ENCODE assay signal across 17 cellular contexts in the genomic region with DNA sequence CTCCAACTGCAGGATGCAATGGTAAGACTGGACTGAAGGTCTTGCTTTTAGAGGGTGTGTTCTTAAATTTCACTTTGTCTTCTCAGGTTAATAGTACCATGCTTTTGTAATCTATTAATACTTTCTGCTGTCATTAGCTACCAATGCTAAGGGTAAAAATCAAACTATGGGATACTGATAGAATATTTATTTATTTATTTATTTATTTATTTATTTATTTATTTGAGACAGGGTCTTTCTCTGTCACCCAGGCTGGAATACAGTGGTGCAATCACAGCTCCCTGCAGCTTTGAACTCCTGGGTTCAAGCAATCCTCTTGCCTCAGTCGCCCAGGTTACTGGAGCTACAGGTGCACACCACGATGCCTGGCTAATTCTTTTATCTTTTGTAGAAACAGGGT.
"Had no signal": no experiment of that assay in that cellular context is flagged by ENCODE, and none has a peak within 500 bp of the region (broad histone marks: within the 10 kb centered on the region; RNA-seq: fewer than 3 reads in every experiment).

No MANE protein-coding gene starts in this region.

- H3K27ac Mint-ChIP-seq: activated CD8-positive, alpha-beta T cell treated with anti-CD3 and anti-CD28 coated beads, Interleukin-2, amount 10 ng/mL, durations not matched to agents 7 days and 5 days; activated T-helper 1 cell treated with anti-CD3 and anti-CD28 coated beads, Interleukin-12 subunit alpha, Interleukin-12 subunit beta, Interleukin-2, Interleukin-4 antibody, amounts not matched to agents 30 ng/mL and 10 ng/mL and 1 ng/mL, durations not matched to agents 14 hours and 24 hours and 36 hours; nephron had no signal

- H3K9me3 ChIP-seq: suprapubic skin had no signal

- DNase-seq: activated CD8-positive, alpha-beta memory T cell treated with anti-CD3 and anti-CD28 coated beads, Interleukin-2, amount 50 U/mL, for 48 hours; activated CD8-positive, alpha-beta T cell treated with anti-CD3 and anti-CD28 coated beads, Interleukin-2, amount 10 ng/mL, durations not matched to agents 7 days and 5 days; activated naive CD4-positive, alpha-beta T cell treated with Interleukin-2 at 50 U/mL for 16 hours; activated naive CD8-positive, alpha-beta T cell treated with anti-CD3 and anti-CD28 coated beads, Interleukin-2, amount 50 U/mL, for 24 hours; caudate nucleus; effector memory CD4-positive, alpha-beta T cell; left cardiac atrium; stimulated activated CD4-positive, alpha-beta T cell treated with anti-CD3 and anti-CD28 coated beads, Interleukin-4, amount 100 ng/mL, for 1 hour; stimulated activated CD8-positive, alpha-beta memory T cell treated with anti-CD3 and anti-CD28 coated beads, Interleukin-4, amount 100 ng/mL, for 48 hours; stimulated activated naive CD8-positive, alpha-beta T cell treated with anti-CD3 and anti-CD28 coated beads, Interleukin-15, Interleukin-2, amounts not matched to agents 100 U/mL and 50 U/mL, for 24 hours; T-helper 1 cell; WERI-Rb-1 had no signal

- H3K27me3 ChIP-seq: suprapubic skin had no signal

- H3K4me1 Mint-ChIP-seq: nephron had no signal

- H3K36me3 ChIP-seq: suprapubic skin, WERI-Rb-1 had no signal

- H3K9me3 Mint-ChIP-seq: nephron had no signal

- H3K4me3 Mint-ChIP-seq: activated CD4-positive, alpha-beta T cell treated with anti-CD3 and anti-CD28 coated beads for 36 hours; activated CD8-positive, alpha-beta T cell treated with anti-CD3 and anti-CD28 coated beads, Interleukin-2, amount 10 ng/mL, durations not matched to agents 7 days and 5 days; activated naive CD8-positive, alpha-beta T cell treated with anti-CD3 and anti-CD28 coated beads, Interleukin-2, amount 50 U/mL, for 24 hours; activated T-helper 1 cell treated with anti-CD3 and anti-CD28 coated beads, Interleukin-12 subunit alpha, Interleukin-12 subunit beta, Interleukin-2, Interleukin-4 antibody, amounts not matched to agents 30 ng/mL and 10 ng/mL and 1 ng/mL, durations not matched to agents 14 hours and 24 hours and 36 hours; nephron had no signal

- H3K27me3 Mint-ChIP-seq: activated CD4-positive, alpha-beta T cell treated with anti-CD3 and anti-CD28 coated beads for 36 hours had no signal

- H3K4me3 ChIP-seq: coronary artery, suprapubic skin had no signal

- ATAC-seq: activated CD8-positive, alpha-beta T cell treated with anti-CD3 and anti-CD28 coated beads, Interleukin-2, amount 10 ng/mL, durations not matched to agents 7 days and 5 days had no signal

- H3K27ac ChIP-seq: WERI-Rb-1 had no signal
